ENCODE assay signal across 8 cellular contexts in genomic region chr1:9721606-9722377, GRCh38.
DNase-seq lines count a peak whose midpoint lies in the region; ATAC-seq and TF ChIP-seq lines count a peak whose summit lies in the region.

No MANE protein-coding gene starts in this region.

- H3K9me3 Mint-ChIP-seq in activated B cell treated with CpG ODN at 0.5 μM for 24 hours: no peaks in the 10 kb centered on the region
- no peaks in the 10 kb centered on the region for H3K9me3 Mint-ChIP-seq in memory B cell

- H3K4me1 Mint-ChIP-seq in activated B cell treated with CpG ODN at 0.5 μM for 24 hours: peaks cover 35% of the 10 kb centered on the region
- H3K4me1 Mint-ChIP-seq in memory B cell: peaks cover 19% of the 10 kb centered on the region

- H3K4me3 Mint-ChIP-seq in activated B cell treated with CpG ODN at 0.5 μM for 24 hours: no peak overlapping the region
- no peak overlapping the region for H3K4me3 Mint-ChIP-seq in memory B cell

- no peaks in the 10 kb centered on the region for H3K4me1 ChIP-seq in breast epithelium

- CTCF ChIA-PET in HEK293T (lab: Yijun Ruan, JAX) (interaction anchor here (0.6 to 1.5 kb wide), 11 partner anchors 9 to 1703 kb away, joined by 3 to 6 read pairs (median 4); no protein-coding TSS in a partner anchor), activated B cell treated with CpG ODN at 0.5 μM for 24 hours (lab: Charles Lee) (interaction anchor here (0.7 to 3.5 kb wide), 14 partner anchors 11 to 146 kb away, joined by 3 to 28 read pairs (median 3); no protein-coding TSS in a partner anchor)

- H3K9me3 ChIP-seq in breast epithelium: peaks cover 0 to 7% of the 10 kb centered on the region in 2 donors

- no peaks in the 10 kb centered on the region for H3K27me3 Mint-ChIP-seq in activated B cell treated with CpG ODN at 0.5 μM for 24 hours
- no peaks in the 10 kb centered on the region for H3K27me3 Mint-ChIP-seq in memory B cell

- H3K36me3 ChIP-seq in breast epithelium: no peaks in the 10 kb centered on the region

- TF ChIP-seq CTCF in AG10803 (conservative IDR thresholded peaks at IDR 0.05; ENCODE audit: low read length): peak; percentile 42
- TF ChIP-seq CTCF in activated B cell treated with CpG ODN at 0.5 μM for 24 hours (IDR thresholded peaks at IDR 0.05): peak; percentile 26
- TF ChIP-seq CTCF in breast epithelium (IDR thresholded peaks at IDR 0.05): peak; percentile 34 to 51 (median 42)

- no peak overlapping the region for H3K4me3 ChIP-seq in AG10803 (ENCODE audit: low read length)
- H3K4me3 ChIP-seq in breast epithelium: no peak overlapping the region

- H3K27ac Mint-ChIP-seq in activated B cell treated with CpG ODN at 0.5 μM for 24 hours: peak overlapping the region; percentile 24
- peak overlapping the region; percentile 58 for H3K27ac Mint-ChIP-seq in memory B cell

- intact Hi-C loops in activated B cell treated with CpG ODN at 0.5 μM for 24 hours (cut with micrococcal nuclease) (no loop called here), breast epithelium (cut with DNase I; ENCODE audit: low total_unique reads) (no loop called here)

- peaks cover 78% of the 10 kb centered on the region for H3K36me3 Mint-ChIP-seq in activated B cell treated with CpG ODN at 0.5 μM for 24 hours (ENCODE audit: low read depth)
- peaks cover 22% of the 10 kb centered on the region for H3K36me3 Mint-ChIP-seq in memory B cell

- ATAC-seq in activated B cell treated with CpG ODN at 0.5 μM for 24 hours (ENCODE audit: low read depth) (peak; percentile 58), memory B cell (ENCODE audit: low read depth) (peak; percentile 60), GM21423 (IDR thresholded peaks at IDR 0.05; ENCODE audit: unreplicated experiment) (no peak), GM18861 (IDR thresholded peaks at IDR 0.05; ENCODE audit: unreplicated experiment) (no peak)

- DNase-seq in AG10803 (ENCODE audit: low read depth): no peak
- peak; percentile 83 for DNase-seq in HEK293T (ENCODE audit: extremely low spot score)
- DNase-seq in activated B cell treated with CpG ODN at 0.5 μM for 24 hours: peak; percentile 69
- DNase-seq in breast epithelium (ENCODE audit: low spot score in 2 of 2): no peak
- DNase-seq in memory B cell (ENCODE audit: low spot score in 2 of 2): peak; percentile 85 to 86
- DNase-seq in stimulated activated naive CD4-positive, alpha-beta T cell treated with Interleukin-2 at 50 U/mL for 16 hours (lab: John Stamatoyannopoulos, UW): peak; percentile 73

- no peaks in the 10 kb centered on the region for H3K27me3 ChIP-seq in breast epithelium

- no peak for TF ChIP-seq POLR2A in breast epithelium (IDR thresholded peaks at IDR 0.05)

- POLR2A ChIA-PET in HEK293T (lab: Yijun Ruan, JAX): no interaction called here
- POLR2A ChIA-PET in activated B cell treated with CpG ODN at 0.5 μM for 24 hours (lab: Charles Lee): interaction anchor here (0.7 to 2.3 kb wide), 6 partner anchors 11 to 94 kb away, joined by 3 to 32 read pairs (median 4); no protein-coding TSS in a partner anchor

- H3K27ac ChIP-seq in breast epithelium: peak overlapping the region in 1 of 2 donors; percentile 33

TF ChIP-seq in HEK293T, 16 proteins besides CTCF, POLR2A, EP300 and RAD21:
- TF ChIP-seq SP1 (IDR thresholded peaks at IDR 0.05) (no peak), FOXM1 (IDR thresholded peaks at IDR 0.05; ENCODE audit: borderline replicate concordance) (no peak), FOXA1 (IDR thresholded peaks at IDR 0.05) (no peak), ARNT (IDR thresholded peaks at IDR 0.05) (no peak), PKNOX1 (IDR thresholded peaks at IDR 0.05) (no peak), HDGF (IDR thresholded peaks at IDR 0.05; ENCODE audit: borderline replicate concordance) (no peak), L3MBTL2 (conservative IDR thresholded peaks at IDR 0.05) (no peak; the same call in 1 of the 2 replicates), FOXK2 (IDR thresholded peaks at IDR 0.05) (no peak), SUZ12 (IDR thresholded peaks at IDR 0.05) (no peak), ZNF384 (IDR thresholded peaks at IDR 0.05) (no peak), LEF1 (IDR thresholded peaks at IDR 0.05; ENCODE audit: borderline replicate concordance) (no peak), TARDBP (IDR thresholded peaks at IDR 0.05) (no peak), NFRKB (IDR thresholded peaks at IDR 0.05) (no peak)

Comparison
In these comparisons a context has a peak if more than half of its experiments do, and no peak if none do; other contexts are left out.
1. DNase-seq: peak in HEK293T (single experiment), activated B cell treated with CpG ODN at 0.5 μM for 24 hours (single experiment), memory B cell (2 of 2) and stimulated activated naive CD4-positive, alpha-beta T cell treated with Interleukin-2 at 50 U/mL for 16 hours (single experiment); none in AG10803 (single experiment) and breast epithelium (0 of 2).
2. ATAC-seq: peak in activated B cell treated with CpG ODN at 0.5 μM for 24 hours (single experiment) and memory B cell (single experiment); none in GM21423 (single experiment) and GM18861 (single experiment).
3. Peak in every context shown above with its lines, with median percentiles within 50 percentile points of each other: CTCF ChIP-seq.